In the genomic region with DNA sequence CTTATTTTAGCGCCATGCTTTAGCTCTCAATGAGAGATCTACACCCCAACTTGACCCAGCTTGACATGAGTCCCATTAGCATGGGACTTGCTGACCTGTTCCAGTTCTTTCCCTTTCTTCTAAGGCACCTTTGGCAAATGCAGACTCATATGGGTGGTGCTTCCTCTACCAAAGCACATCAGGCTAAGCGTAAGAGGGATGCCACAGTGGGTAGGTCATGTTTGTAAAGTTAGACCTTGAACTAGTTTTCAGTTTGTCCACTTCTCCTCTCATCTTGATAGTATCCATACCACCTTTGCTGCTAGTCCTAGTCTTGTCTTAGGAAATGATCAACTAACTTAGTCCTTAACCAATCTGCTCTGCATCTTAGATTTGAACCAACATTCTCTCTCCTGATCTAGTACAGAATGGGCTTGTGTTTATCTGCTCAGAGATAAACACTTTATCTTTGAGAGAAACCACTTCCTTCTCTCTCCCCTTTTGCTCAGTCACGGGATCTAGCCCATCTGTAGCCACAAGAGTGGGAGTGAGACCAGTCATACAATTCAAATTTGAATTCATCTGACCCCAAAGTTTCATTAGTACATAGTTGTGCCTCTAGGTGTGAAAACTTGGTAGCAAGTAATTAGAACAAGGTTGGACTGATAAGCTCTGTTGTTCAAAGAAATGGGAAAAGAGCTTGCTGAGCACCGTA, we compare ENCODE assay signal across 9 cellular contexts.
DNase-seq lines count a peak whose midpoint lies in the region; ATAC-seq and TF ChIP-seq lines count a peak whose summit lies in the region.
"Had no signal": no experiment of that assay in that cellular context is flagged by ENCODE, and none has a peak within 500 bp of the region (broad histone marks: within the 10 kb centered on the region; RNA-seq: fewer than 3 reads in every experiment).

No MANE protein-coding gene starts in this region.

- H3K36me3 Mint-ChIP-seq in CD14-positive monocyte: peaks cover 0 to 2% of the 10 kb centered on the region in 2 donors
- peaks cover 42% of the 10 kb centered on the region for H3K36me3 Mint-ChIP-seq in activated CD4-positive, alpha-beta memory T cell treated with anti-CD3 and anti-CD28 coated beads, Interleukin-2, amount 10 ng/mL, durations not matched to agents 7 days and 5 days (ENCODE audit: low read depth)

- POLR2A ChIA-PET in activated CD4-positive, alpha-beta memory T cell treated with anti-CD3 and anti-CD28 coated beads, Interleukin-2, amount 10 ng/mL, durations not matched to agents 7 days and 5 days (lab: Charles Lee): interaction anchor here (0.8 to 5.1 kb wide), 12 partner anchors 8 to 99 kb away, joined by 3 to 39 read pairs (median 6); a partner anchor contains a TSS

- intact Hi-C loops in CD14-positive monocyte (cut with micrococcal nuclease): no loop called here

- H3K9me3 Mint-ChIP-seq in CD14-positive monocyte: peaks cover 8 to 23% (median 18%) of the 10 kb centered on the region in 7 donors
- H3K9me3 Mint-ChIP-seq in activated CD4-positive, alpha-beta memory T cell treated with anti-CD3 and anti-CD28 coated beads, Interleukin-2, amount 10 ng/mL, durations not matched to agents 7 days and 5 days: peaks cover 29% of the 10 kb centered on the region

- H3K4me1 Mint-ChIP-seq in CD14-positive monocyte: peaks cover 20% of the 10 kb centered on the region
- H3K4me1 Mint-ChIP-seq in activated CD4-positive, alpha-beta memory T cell treated with anti-CD3 and anti-CD28 coated beads, Interleukin-2, amount 10 ng/mL, durations not matched to agents 7 days and 5 days: peaks cover 29% of the 10 kb centered on the region

- ATAC-seq in GM19372 (IDR thresholded peaks at IDR 0.05; ENCODE audit: low read depth, unreplicated experiment) (peak; percentile 85), HG03159 (IDR thresholded peaks at IDR 0.05; ENCODE audit: unreplicated experiment) (peak; percentile 84)

- TF ChIP-seq CTCF in CD14-positive monocyte (IDR thresholded peaks at IDR 0.05): no peak

- peaks cover 0 to 2% (median 0%) of the 10 kb centered on the region in 3 donors for H3K27me3 Mint-ChIP-seq in CD14-positive monocyte (ENCODE audit: low read depth in 3 of 3)
- peaks cover 4% of the 10 kb centered on the region for H3K27me3 Mint-ChIP-seq in activated CD4-positive, alpha-beta memory T cell treated with anti-CD3 and anti-CD28 coated beads, Interleukin-2, amount 10 ng/mL, durations not matched to agents 7 days and 5 days

- no peak overlapping the region for H3K4me3 Mint-ChIP-seq in CD14-positive monocyte
- peak overlapping the region; percentile 6 for H3K4me3 Mint-ChIP-seq in activated CD4-positive, alpha-beta memory T cell treated with anti-CD3 and anti-CD28 coated beads, Interleukin-2, amount 10 ng/mL, durations not matched to agents 7 days and 5 days

- H3K27ac Mint-ChIP-seq in CD14-positive monocyte: peak overlapping the region in 6 of 7 donors; percentile 16 to 83 (median 68)
- peak overlapping the region; percentile 79 for H3K27ac Mint-ChIP-seq in activated CD4-positive, alpha-beta memory T cell treated with anti-CD3 and anti-CD28 coated beads, Interleukin-2, amount 10 ng/mL, durations not matched to agents 7 days and 5 days

- DNase-seq in CD14-positive monocyte (ENCODE audit: low spot score) (no peak), SKM-1 treated with dmso at 0.1 percent for 144 hours (lab: John Stamatoyannopoulos, UW; ENCODE audit: unreplicated experiment) (no peak), 8988T (no peak), ecto neural progenitor cell (ENCODE audit: low spot score) (no peak), NCI-H526 (lab: John Stamatoyannopoulos, UW) (no peak)
- peak; percentile 62 for DNase-seq in activated CD4-positive, alpha-beta memory T cell treated with anti-CD3 and anti-CD28 coated beads, Interleukin-2, amount 10 ng/mL, durations not matched to agents 7 days and 5 days
- DNase-seq: NCI-H1417 treated with DMSO at 0.1 percent for 48 hours had no signal

- CTCF ChIA-PET in activated CD4-positive, alpha-beta memory T cell treated with anti-CD3 and anti-CD28 coated beads, Interleukin-2, amount 10 ng/mL, durations not matched to agents 7 days and 5 days (lab: Charles Lee): interaction anchor here (0.9 to 1.5 kb wide), 4 partner anchors 9 to 69 kb away, joined by 3 to 4 read pairs (median 3); no protein-coding TSS in a partner anchor
